8 cellular contexts compared by ENCODE assay signal in the genomic region with DNA sequence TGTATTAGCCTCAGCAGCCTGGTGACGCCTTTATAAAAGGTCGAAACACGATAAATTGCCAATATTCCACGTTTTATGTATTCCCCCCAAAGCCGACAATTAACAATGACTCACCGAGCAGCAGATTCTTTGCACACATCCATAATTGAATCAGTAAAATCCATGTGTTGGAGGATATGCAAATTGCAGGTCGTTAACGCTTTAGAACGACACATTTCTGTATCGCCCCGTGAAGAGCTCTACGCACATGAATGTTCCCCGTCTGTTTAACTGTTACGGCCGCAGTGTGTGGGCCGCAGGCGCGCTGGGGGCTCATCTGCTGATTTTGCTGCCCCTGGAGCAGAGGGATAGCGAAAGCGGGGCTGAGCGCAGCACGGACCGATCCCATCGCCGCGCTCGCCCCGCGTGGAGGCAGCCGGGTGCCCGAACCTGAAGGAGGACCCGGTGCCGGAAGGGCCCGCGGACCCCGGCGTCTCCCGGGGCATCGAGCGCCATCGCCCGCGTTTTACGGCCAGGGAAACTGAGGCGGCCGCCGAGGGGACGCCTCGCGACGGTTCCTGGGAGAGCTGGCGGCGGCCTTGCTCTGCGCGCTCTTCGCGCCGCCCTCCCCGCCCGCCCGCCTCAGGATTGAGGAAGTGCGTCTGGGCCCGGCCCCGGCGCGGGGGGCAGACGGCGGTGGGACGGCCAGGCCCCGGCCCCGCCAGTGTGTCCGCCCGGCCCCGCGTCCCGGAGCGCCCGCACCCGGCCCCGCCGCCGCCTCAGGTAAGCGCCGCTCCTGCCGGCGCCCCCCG. TPM values are rescaled to one million over a fixed set of nuclear protein-coding genes. Genes with fewer than 3 reads are reported as not detected.
DNase-seq lines count a peak whose midpoint lies in the region; ATAC-seq and TF ChIP-seq lines count a peak whose summit lies in the region.

LRRK1 (plus strand) TSS at position 668 of the 791 bp plus-strand sequence. CDS start 5,276 bp downstream, outside the sequence.

- peak; percentile 29 for ATAC-seq in HG02763 (IDR thresholded peaks at IDR 0.05; ENCODE audit: unreplicated experiment)

- 1 to 2% methylated on average over 14 to 26 of the region's 87 CpGs for WGBS in lower leg skin, 2 donors
- WGBS in suprapubic skin, result 2% methylated on average over 18 of the region's 87 CpGs

- H3K9me3 ChIP-seq in suprapubic skin, result no peaks in the 10 kb centered on the region

- intact Hi-C loops in lower leg skin (cut with DNase I; ENCODE audit: low total_unique reads), result loop anchor here (1.0 kb wide), 1 partner anchor 91 kb away; no protein-coding TSS in a partner anchor

- H3K36me3 ChIP-seq in suprapubic skin, result no peaks in the 10 kb centered on the region

- H3K4me3 ChIP-seq in lower leg skin (ENCODE audit: low read depth, poor library complexity, severe bottlenecking) (peak within 1 kb of the TSS; percentile 55), suprapubic skin (peak within 1 kb of the TSS; percentile 89)

- no peaks in the 10 kb centered on the region for H3K27me3 ChIP-seq in suprapubic skin

- peaks cover 42% of the 10 kb centered on the region for H3K4me1 ChIP-seq in suprapubic skin

- DNase-seq in NCI-H526 (lab: John Stamatoyannopoulos, UW), result peak; percentile 41 to 69
- DNase-seq in NCI-H526 treated with DMSO at 0.1 percent for 48 hours (lab: John Stamatoyannopoulos, UW), result no peak
- peak; percentile 76 for DNase-seq in RKO (ENCODE audit: low spot score)
- DNase-seq in lower leg skin (ENCODE audit: low spot score in 2 of 2), result peak in 1 of 2 donors; percentile 87
- no peak for DNase-seq in suprapubic skin (ENCODE audit: low spot score in 2 of 2)
- no peak for DNase-seq in NCI-H1436 (lab: John Stamatoyannopoulos, UW)

- H3K27ac ChIP-seq in cingulate gyrus (ENCODE audit: low read depth, low read length) (peak within 1 kb of the TSS; percentile 47), suprapubic skin (peak within 1 kb of the TSS; percentile 69)

- TF ChIP-seq EP300 in suprapubic skin (IDR thresholded peaks at IDR 0.05), result no peak

- TF ChIP-seq CTCF in lower leg skin (IDR thresholded peaks at IDR 0.05), result no peak
- no peak for TF ChIP-seq CTCF in suprapubic skin (IDR thresholded peaks at IDR 0.05)

- no peak for TF ChIP-seq POLR2A in lower leg skin (IDR thresholded peaks at IDR 0.05)
- TF ChIP-seq POLR2A in suprapubic skin (IDR thresholded peaks at IDR 0.05), result no peak

RNA-seq across cellular contexts. Expression of gene LRRK1, which starts in this region (rescaled TPM):
- total RNA-seq in lower leg skin, result 10 to 100 TPM; 14.8 to 29.3 (median 19.1) TPM
- 10 to 100 TPM; 17.0 to 46.3 (median 26.4) TPM for total RNA-seq in suprapubic skin

Comparison
In these comparisons a context has a peak if more than half of its experiments do, and no peak if none do; other contexts are left out.
1. DNase-seq: peak in NCI-H526 (2 of 2) and RKO (single experiment); none in NCI-H526 treated with DMSO at 0.1 percent for 48 hours (single experiment), suprapubic skin (0 of 2) and NCI-H1436 (single experiment).